ENCODE assay signal across 29 cellular contexts in genomic region chr7:84277628-84278224, GRCh38.
A peak's percentile ranks its signal among the peaks of the same experiment; 100 is the strongest.
DNase-seq lines count a peak whose midpoint lies in the region; ATAC-seq and TF ChIP-seq lines count a peak whose summit lies in the region.
"Had no signal": no experiment of that assay in that cellular context is flagged by ENCODE, and none has a peak within 500 bp of the region (broad histone marks: within the 10 kb centered on the region; RNA-seq: fewer than 3 reads in every experiment).

No MANE protein-coding gene starts in this region.

- TF ChIP-seq CTCF in psoas muscle (IDR thresholded peaks at IDR 0.05) = no peak

- DNase-seq in EH (ENCODE audit: low read depth) = peak; percentile 18
- DNase-seq in psoas muscle = no peak
- DNase-seq in stimulated activated CD4-positive, alpha-beta T cell treated with anti-CD3 and anti-CD28 coated beads, Interleukin-2, amount 100 ng/mL, for 24 hours = no peak
- DNase-seq in MG63 = no peak
- DNase-seq: activated CD4-positive, alpha-beta T cell treated with anti-CD3 and anti-CD28 coated beads for 36 hours; activated CD8-positive, alpha-beta T cell treated with anti-CD3 and anti-CD28 coated beads, Interleukin-2, amount 10 ng/mL, durations not matched to agents 7 days and 5 days; activated naive CD4-positive, alpha-beta T cell treated with anti-CD3 and anti-CD28 coated beads, Interleukin-2, amount 50 U/mL, for 16 hours; CD8-positive, alpha-beta memory T cell; hypothalamus; kidney glomerular epithelial cell; naive thymus-derived CD8-positive, alpha-beta T cell; NCI-H1092; NCI-H1694; NCI-H526; occipital lobe; Right ventricle myocardium superior; sigmoid colon; stimulated activated CD4-positive, alpha-beta T cell treated with anti-CD3 and anti-CD28 coated beads, Interleukin-12 subunit alpha, Interleukin-12 subunit beta, amount 100 ng/mL, for 4 hours; stimulated activated CD4-positive, alpha-beta T cell treated with anti-CD3 and anti-CD28 coated beads, Interleukin-4, amount 100 ng/mL, for 4 hours; trophoblast cell had no signal

- H3K4me3 ChIP-seq in HUES64 (ENCODE audit: low read length) = 0 out of 2 replicates have a peak overlapping the region, but pooled peaks have one; percentile 5
- H3K4me3 ChIP-seq in ectodermal cell (ENCODE audit: insufficient read depth, low read depth, low read length) = no peak overlapping the region
- peak overlapping the region; percentile 14; the same call in 1 of the 2 replicates for H3K4me3 ChIP-seq in iPS-20b (ENCODE audit: low read length)
- no peak overlapping the region for H3K4me3 ChIP-seq in psoas muscle
- H3K4me3 ChIP-seq in MG63 = no peak overlapping the region
- H3K4me3 ChIP-seq: breast epithelium, GM12878, prostate gland, sigmoid colon had no signal

- peak overlapping the region; percentile 92 for H3K27ac ChIP-seq in HUES64 (ENCODE audit: low read depth, low read length)
- peak overlapping the region; percentile 62 for H3K27ac ChIP-seq in ectodermal cell (ENCODE audit: insufficient read depth, low read depth, low read length, poor library complexity, severe bottlenecking)
- no peak overlapping the region for H3K27ac ChIP-seq in iPS-20b (ENCODE audit: low read length)
- no peak overlapping the region for H3K27ac ChIP-seq in psoas muscle
- H3K27ac ChIP-seq: breast epithelium, prostate gland, sigmoid colon had no signal

- H3K27me3 ChIP-seq in HUES64 (ENCODE audit: insufficient read depth, low read length) (no peaks in the 10 kb centered on the region), ectodermal cell (ENCODE audit: control insufficient read depth, insufficient read depth, low read length, poor library complexity, severe bottlenecking) (no peaks in the 10 kb centered on the region), iPS-20b (ENCODE audit: insufficient read depth, low read length) (no peaks in the 10 kb centered on the region), psoas muscle (ENCODE audit: insufficient read depth in 3 of 3, low read length in 2 of 3) (no peaks in the 10 kb centered on the region), MG63 (no peaks in the 10 kb centered on the region)
- H3K27me3 ChIP-seq: breast epithelium, sigmoid colon had no signal

- intact Hi-C loops in psoas muscle (cut with DNase I) = no loop called here

- 8% methylated on average over 2 of the region's 2 CpGs for WGBS in HUES64
- 2 to 3% methylated on average over 2 of the region's 2 CpGs for WGBS in ectodermal cell, 2 experiments
- 44 to 49% (median 47%) methylated on average over 2 of the region's 2 CpGs for WGBS in psoas muscle, 3 donors

- H3K9ac ChIP-seq in HUES64 (ENCODE audit: low read depth, low read length) = peak overlapping the region; percentile 19; the same call in 1 of the 2 replicates
- peak overlapping the region; percentile 18; the same call in 1 of the 2 replicates for H3K9ac ChIP-seq in iPS-20b (ENCODE audit: low read depth, low read length)

- no peaks in the 10 kb centered on the region for H3K9me3 ChIP-seq in HUES64 (ENCODE audit: insufficient read depth, low read depth, low read length)
- no peaks in the 10 kb centered on the region for H3K9me3 ChIP-seq in ectodermal cell (ENCODE audit: control insufficient read depth, low read length)
- H3K9me3 ChIP-seq in iPS-20b (ENCODE audit: insufficient read depth, low read depth, low read length) = no peaks in the 10 kb centered on the region
- H3K9me3 ChIP-seq in psoas muscle = no peaks in the 10 kb centered on the region
- H3K9me3 ChIP-seq in MG63 = no peaks in the 10 kb centered on the region
- H3K9me3 ChIP-seq: breast epithelium, prostate gland, sigmoid colon had no signal

- peaks cover 51% of the 10 kb centered on the region for H3K4me1 ChIP-seq in HUES64 (ENCODE audit: insufficient read depth, low read length)
- H3K4me1 ChIP-seq in ectodermal cell (ENCODE audit: control insufficient read depth, insufficient read depth, low read length) = peaks cover 15% of the 10 kb centered on the region
- peaks cover 25% of the 10 kb centered on the region; the same call in 1 of the 2 replicates for H3K4me1 ChIP-seq in iPS-20b (ENCODE audit: insufficient read depth, low read length)
- no peaks in the 10 kb centered on the region for H3K4me1 ChIP-seq in psoas muscle
- H3K4me1 ChIP-seq: breast epithelium, prostate gland had no signal

- ATAC-seq in psoas muscle (no peak), HG03039 (IDR thresholded peaks at IDR 0.05; ENCODE audit: unreplicated experiment) (no peak)
- ATAC-seq: activated CD4-positive, alpha-beta T cell treated with anti-CD3 and anti-CD28 coated beads for 36 hours; activated CD8-positive, alpha-beta T cell treated with anti-CD3 and anti-CD28 coated beads, Interleukin-2, amount 10 ng/mL, durations not matched to agents 7 days and 5 days; GM12878; HCT116; naive thymus-derived CD8-positive, alpha-beta T cell; Panc1 had no signal

- H3K36me3 ChIP-seq in HUES64 (ENCODE audit: insufficient read depth, low read length) = no peaks in the 10 kb centered on the region
- no peaks in the 10 kb centered on the region for H3K36me3 ChIP-seq in ectodermal cell (ENCODE audit: control insufficient read depth, insufficient read depth, low read length)
- H3K36me3 ChIP-seq in iPS-20b (ENCODE audit: insufficient read depth, low read depth, low read length) = no peaks in the 10 kb centered on the region
- no peaks in the 10 kb centered on the region for H3K36me3 ChIP-seq in psoas muscle (ENCODE audit: insufficient read depth in 1 of 2, low read depth in 1 of 2)
- H3K36me3 ChIP-seq in MG63 = no peaks in the 10 kb centered on the region
- H3K36me3 ChIP-seq: breast epithelium, prostate gland, sigmoid colon had no signal

Comparison
In these comparisons a context has a peak if more than half of its experiments do, and no peak if none do; other contexts are left out.
1. H3K27ac ChIP-seq: peak in HUES64 (single experiment) and ectodermal cell (single experiment); none in iPS-20b (single experiment) and psoas muscle (single experiment).
2. H3K4me3 ChIP-seq: peak in HUES64 (single experiment) and iPS-20b (single experiment); none in ectodermal cell (single experiment), psoas muscle (single experiment) and MG63 (single experiment).